Comparison of ENCODE assay signal across 21 cellular contexts in the genomic region with DNA sequence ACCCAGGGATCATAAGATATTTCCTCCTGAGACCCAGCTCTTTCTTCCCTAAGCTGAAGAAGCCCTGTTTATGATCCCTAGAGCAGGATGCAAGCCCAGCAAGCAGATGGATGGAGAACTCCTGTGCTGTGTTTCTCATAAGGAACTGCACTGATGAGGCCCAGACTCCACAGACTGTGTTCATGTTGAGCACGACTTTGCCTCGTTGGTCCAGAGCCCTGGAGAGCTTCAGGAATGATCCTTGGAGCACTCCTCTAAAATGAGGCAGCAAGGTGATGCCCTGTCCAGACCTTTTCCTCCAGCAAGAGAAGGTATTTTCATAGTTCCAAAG.
DNase-seq lines count a peak whose midpoint lies in the region; ATAC-seq, FAIRE-seq and TF ChIP-seq lines count a peak whose summit lies in the region.
"Had no signal": no experiment of that assay in that cellular context is flagged by ENCODE, and none has a peak within 500 bp of the region (broad histone marks: within the 10 kb centered on the region; RNA-seq: fewer than 3 reads in every experiment).

No MANE protein-coding gene starts in this region.

- ATAC-seq in left colon (peak; percentile 10), HG03097 (IDR thresholded peaks at IDR 0.05; ENCODE audit: low FRiP score, unreplicated experiment) (no peak), HG03095 (IDR thresholded peaks at IDR 0.05; ENCODE audit: unreplicated experiment) (no peak), GM19467 (IDR thresholded peaks at IDR 0.05; ENCODE audit: unreplicated experiment) (no peak), esophagus mucosa (no peak)
- ATAC-seq: CD8-positive, alpha-beta T cell; natural killer cell treated with Interleukin-12 subunit alpha and Interleukin-12 subunit beta and Interleukin-15 and Interleukin-18, amount 100 ng/mL, for 72 hours had no signal

- WGBS in GM23248 (ENCODE audit: low coverage in 1 of 2, low lambda C conversion rate in 2 of 2, missing lambda C conversion rate in 2 of 2), 2 experiments, result 11 to 15% methylated on average over 2 of the region's 2 CpGs

- no peaks in the 10 kb centered on the region for H3K27me3 ChIP-seq in GM23248 (replicated peaks; ENCODE audit: insufficient read depth)
- H3K27me3 ChIP-seq in astrocyte (ENCODE audit: insufficient read depth, low read length), result no peaks in the 10 kb centered on the region
- H3K27me3 ChIP-seq in skeletal muscle satellite cell (ENCODE audit: control insufficient read depth, insufficient read depth, low read length), result no peaks in the 10 kb centered on the region
- H3K27me3 ChIP-seq: heart right ventricle had no signal

- peaks cover 36% of the 10 kb centered on the region for H3K79me2 ChIP-seq in GM23248 (ENCODE audit: insufficient read depth)
- H3K79me2 ChIP-seq in astrocyte (ENCODE audit: insufficient read depth, low read length), result peaks cover 8% of the 10 kb centered on the region

- H3K27ac Mint-ChIP-seq in astrocyte (ENCODE audit: unreplicated experiment), result no peak overlapping the region
- H3K27ac Mint-ChIP-seq: CD8-positive, alpha-beta T cell; immature natural killer cell; natural killer cell treated with Interleukin-12 subunit alpha and Interleukin-12 subunit beta and Interleukin-15 and Interleukin-18, amount 100 ng/mL, for 72 hours had no signal

- peaks cover 7% of the 10 kb centered on the region for H3K27me3 Mint-ChIP-seq in astrocyte (ENCODE audit: low read depth, unreplicated experiment)

- peak overlapping the region; percentile 62 for H3K27ac ChIP-seq in GM23248
- no peak overlapping the region for H3K27ac ChIP-seq in astrocyte (ENCODE audit: low read depth, low read length)
- H3K27ac ChIP-seq: heart right ventricle, KMS-11, psoas muscle had no signal

- H3K9me3 Mint-ChIP-seq in astrocyte (ENCODE audit: unreplicated experiment), result no peaks in the 10 kb centered on the region
- H3K9me3 Mint-ChIP-seq: CD8-positive, alpha-beta T cell; central memory CD8-positive, alpha-beta T cell; immature natural killer cell; natural killer cell treated with Interleukin-12 subunit alpha and Interleukin-12 subunit beta and Interleukin-15 and Interleukin-18, amount 100 ng/mL, for 72 hours had no signal

- no peak for TF ChIP-seq CTCF in astrocyte (IDR thresholded peaks at IDR 0.05; ENCODE audit: insufficient read depth, low read depth, low read length)

- H3K4me1 ChIP-seq in GM23248 (ENCODE audit: insufficient read depth), result peaks cover 17% of the 10 kb centered on the region
- peaks cover 14% of the 10 kb centered on the region for H3K4me1 ChIP-seq in astrocyte (ENCODE audit: insufficient read depth, low read length)
- peaks cover 12% of the 10 kb centered on the region for H3K4me1 ChIP-seq in skeletal muscle satellite cell (ENCODE audit: control insufficient read depth, insufficient read depth, low read length)
- H3K4me1 ChIP-seq: psoas muscle had no signal

- in situ Hi-C loops in GM23248 (cut with MboI), result no loop called here

- H2AFZ ChIP-seq in GM23248, result peak overlapping the region; percentile 54; the same call in 1 of the 2 replicates
- H2AFZ ChIP-seq in astrocyte (ENCODE audit: low read depth, low read length), result no peak overlapping the region

- H3K4me2 ChIP-seq in GM23248 (ENCODE audit: unreplicated experiment) (peak overlapping the region; percentile 76), astrocyte (ENCODE audit: low read length) (peak overlapping the region; percentile 77), skeletal muscle satellite cell (ENCODE audit: low read length) (peak overlapping the region; percentile 72)
- H3K4me2 ChIP-seq: KMS-11 had no signal

- DNase-seq in GM23248 (peak; percentile 41), astrocyte (ENCODE audit: low read depth) (no peak), left colon (no peak)
- DNase-seq: activated CD4-positive, alpha-beta T cell treated with anti-CD3 and anti-CD28 coated beads for 48 hours; CD8-positive, alpha-beta T cell; DMS53; esophagus squamous epithelium; heart right ventricle; immature natural killer cell; NCI-H2081; NCI-H510A treated with DMSO at 0.1 percent for 48 hours; stimulated activated CD8-positive, alpha-beta memory T cell treated with anti-CD3 and anti-CD28 coated beads, Interleukin-4, amount 100 ng/mL, for 48 hours had no signal

- no peak overlapping the region for H3K4me3 Mint-ChIP-seq in astrocyte (ENCODE audit: unreplicated experiment)
- H3K4me3 Mint-ChIP-seq: CD8-positive, alpha-beta T cell; central memory CD8-positive, alpha-beta T cell; immature natural killer cell; natural killer cell treated with Interleukin-12 subunit alpha and Interleukin-12 subunit beta and Interleukin-15 and Interleukin-18, amount 100 ng/mL, for 72 hours had no signal

- FAIRE-seq in astrocyte (lab: Jason Lieb, UNC), result no peak

- H3K9me3 ChIP-seq in GM23248 (ENCODE audit: low read depth) (no peaks in the 10 kb centered on the region), astrocyte (ENCODE audit: insufficient read depth, low read depth, low read length) (no peaks in the 10 kb centered on the region), skeletal muscle satellite cell (replicated peaks; ENCODE audit: low read length) (no peaks in the 10 kb centered on the region)
- H3K9me3 ChIP-seq: esophagus squamous epithelium, heart right ventricle, psoas muscle had no signal

- H3K4me3 ChIP-seq in GM23248, result peak overlapping the region; percentile 51; the same call in 1 of the 2 replicates
- H3K4me3 ChIP-seq in astrocyte (ENCODE audit: insufficient read depth, low read depth, low read length), result no peak overlapping the region
- H3K4me3 ChIP-seq in skeletal muscle satellite cell (ENCODE audit: low read length), result no peak overlapping the region
- H3K4me3 ChIP-seq: heart right ventricle, psoas muscle had no signal

- peaks cover 24% of the 10 kb centered on the region for H3F3A ChIP-seq in GM23248 (ENCODE audit: insufficient read depth)

- H3K9me2 ChIP-seq in GM23248 (ENCODE audit: insufficient read depth), result no peaks in the 10 kb centered on the region

- peaks cover 19% of the 10 kb centered on the region for H3K36me3 Mint-ChIP-seq in astrocyte (ENCODE audit: low read depth, unreplicated experiment)
- H3K36me3 Mint-ChIP-seq: CD8-positive, alpha-beta T cell; immature natural killer cell; natural killer cell treated with Interleukin-12 subunit alpha and Interleukin-12 subunit beta and Interleukin-15 and Interleukin-18, amount 100 ng/mL, for 72 hours had no signal

- H3K4me1 Mint-ChIP-seq in astrocyte (ENCODE audit: low read depth, unreplicated experiment), result peaks cover 3% of the 10 kb centered on the region
- H3K4me1 Mint-ChIP-seq: central memory CD8-positive, alpha-beta T cell; immature natural killer cell had no signal

- intact Hi-C loops in left colon (cut with DNase I, micrococcal nuclease), result no loop called here

- H3K9ac ChIP-seq in GM23248 (peak overlapping the region; percentile 52), astrocyte (ENCODE audit: low read length) (peak overlapping the region; percentile 27), skeletal muscle satellite cell (ENCODE audit: low read depth, low read length) (no peak overlapping the region)
- H3K9ac ChIP-seq: KMS-11 had no signal

- H4K20me1 ChIP-seq in GM23248 (ENCODE audit: insufficient read depth), result no peaks in the 10 kb centered on the region
- no peaks in the 10 kb centered on the region for H4K20me1 ChIP-seq in astrocyte (ENCODE audit: insufficient read depth, low read length)

- H3K36me3 ChIP-seq in GM23248 (ENCODE audit: low read depth) (peaks cover 10% of the 10 kb centered on the region; the same call in 1 of the 2 replicates), astrocyte (ENCODE audit: insufficient read depth, low read length) (peaks cover 5% of the 10 kb centered on the region), skeletal muscle satellite cell (ENCODE audit: insufficient read depth, low read length) (no peaks in the 10 kb centered on the region)
- H3K36me3 ChIP-seq: esophagus squamous epithelium, heart right ventricle had no signal
